ENCODE assay signal across 12 cellular contexts in the genomic region with DNA sequence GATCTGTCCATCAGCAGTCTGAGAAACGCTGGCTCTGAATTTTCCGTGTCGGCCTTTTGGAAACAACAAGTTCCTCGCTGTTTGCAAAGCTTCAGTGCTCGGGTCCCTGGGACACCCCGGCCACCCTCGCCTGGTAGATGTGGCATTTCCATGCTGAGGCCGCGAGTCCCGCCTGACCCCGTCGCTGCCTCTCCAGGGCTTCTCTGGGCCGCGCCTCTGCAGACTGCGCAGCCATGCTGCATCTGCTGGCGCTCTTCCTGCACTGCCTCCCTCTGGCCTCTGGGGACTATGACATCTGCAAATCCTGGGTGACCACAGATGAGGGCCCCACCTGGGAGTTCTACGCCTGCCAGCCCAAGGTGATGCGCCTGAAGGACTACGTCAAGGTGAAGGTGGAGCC. TPM values are rescaled to one million over a fixed set of nuclear protein-coding genes. Genes with fewer than 3 reads are reported as not detected.
A peak's percentile ranks its signal among the peaks of the same experiment; 100 is the strongest.
DNase-seq lines count a peak whose midpoint lies in the region; ATAC-seq and TF ChIP-seq lines count a peak whose summit lies in the region.
"Had no signal": no experiment of that assay in that cellular context is flagged by ENCODE, and none has a peak within 500 bp of the region (broad histone marks: within the 10 kb centered on the region; RNA-seq: fewer than 3 reads in every experiment).

No MANE protein-coding gene starts in this region.

- H3K27me3 Mint-ChIP-seq in activated CD4-positive, alpha-beta memory T cell treated with anti-CD3 and anti-CD28 coated beads for 36 hours, result peaks cover 50% of the 10 kb centered on the region

- H3K4me3 ChIP-seq in kidney epithelial cell (ENCODE audit: low read depth, low read length) (no peak overlapping the region), GM23248 (no peak overlapping the region)
- H3K4me3 ChIP-seq: MG63, Peyer's patch had no signal

- intact Hi-C loops in activated CD4-positive, alpha-beta memory T cell treated with anti-CD3 and anti-CD28 coated beads for 36 hours (cut with micrococcal nuclease), result loop anchor here (1.0 kb wide), 1 partner anchor 404 kb away; no protein-coding TSS in a partner anchor

- H3K27me3 ChIP-seq in kidney epithelial cell (ENCODE audit: control insufficient read depth, insufficient read depth, low read length), result peaks cover 83% of the 10 kb centered on the region
- peaks cover 39% of the 10 kb centered on the region for H3K27me3 ChIP-seq in GM23248 (replicated peaks; ENCODE audit: insufficient read depth)

- no peaks in the 10 kb centered on the region for H3K9me3 Mint-ChIP-seq in activated CD4-positive, alpha-beta memory T cell treated with anti-CD3 and anti-CD28 coated beads for 36 hours

- no peak for ATAC-seq in HG02642 (IDR thresholded peaks at IDR 0.05; ENCODE audit: poor library complexity, unreplicated experiment)
- no peak for ATAC-seq in GM21737 (IDR thresholded peaks at IDR 0.05; ENCODE audit: unreplicated experiment)

- no peaks in the 10 kb centered on the region for H3F3A ChIP-seq in GM23248 (ENCODE audit: insufficient read depth)

- POLR2A ChIA-PET in activated CD4-positive, alpha-beta memory T cell treated with anti-CD3 and anti-CD28 coated beads for 36 hours (lab: Charles Lee), result no interaction called here

- H3K9ac ChIP-seq in GM23248, result no peak overlapping the region

- H2AFZ ChIP-seq in GM23248, result no peak overlapping the region

- H3K4me1 ChIP-seq in GM23248 (ENCODE audit: insufficient read depth), result no peaks in the 10 kb centered on the region

- H3K9me3 ChIP-seq in GM23248 (ENCODE audit: low read depth), result no peaks in the 10 kb centered on the region
- H3K9me3 ChIP-seq: MG63, Peyer's patch had no signal

- TF ChIP-seq CTCF in GM12874 (IDR thresholded peaks at IDR 0.05; ENCODE audit: insufficient read depth, low read depth, low read length) (peak; percentile 29; the same call in 1 of the 2 replicates), kidney epithelial cell (IDR thresholded peaks at IDR 0.05; ENCODE audit: insufficient read depth, low read length, poor library complexity, severe bottlenecking) (peak; percentile 35)

- CTCF ChIA-PET in activated CD4-positive, alpha-beta memory T cell treated with anti-CD3 and anti-CD28 coated beads for 36 hours (lab: Charles Lee), result interaction anchor here (1.1 to 8.7 kb wide), 8 partner anchors 9 to 408 kb away, joined by 3 to 179 read pairs (median 10); no protein-coding TSS in a partner anchor

- H3K36me3 Mint-ChIP-seq in activated CD4-positive, alpha-beta memory T cell treated with anti-CD3 and anti-CD28 coated beads for 36 hours, result no peaks in the 10 kb centered on the region

- H3K4me3 Mint-ChIP-seq in activated CD4-positive, alpha-beta memory T cell treated with anti-CD3 and anti-CD28 coated beads for 36 hours, result no peak overlapping the region

- no peaks in the 10 kb centered on the region for H4K20me1 ChIP-seq in GM23248 (ENCODE audit: insufficient read depth)

- no peak overlapping the region for H3K4me2 ChIP-seq in GM23248 (ENCODE audit: unreplicated experiment)

- WGBS in GM23248 (ENCODE audit: low coverage in 1 of 2, low lambda C conversion rate in 2 of 2, missing lambda C conversion rate in 2 of 2), 2 experiments, result 91 to 92% methylated on average over 18 to 19 of the region's 19 CpGs

- no peak overlapping the region for H3K27ac ChIP-seq in GM23248
- H3K27ac ChIP-seq: Peyer's patch had no signal

- H3K27ac Mint-ChIP-seq in activated CD4-positive, alpha-beta memory T cell treated with anti-CD3 and anti-CD28 coated beads for 36 hours, result no peak overlapping the region

- H3K9me2 ChIP-seq in GM23248 (ENCODE audit: insufficient read depth), result no peaks in the 10 kb centered on the region

- DNase-seq in CD1c-positive myeloid dendritic cell (ENCODE audit: extremely low spot score) (peak; percentile 7), kidney epithelial cell (ENCODE audit: low read depth) (no peak), AG08396 (ENCODE audit: low spot score) (no peak), GM23248 (no peak)
- DNase-seq in activated CD4-positive, alpha-beta memory T cell treated with anti-CD3 and anti-CD28 coated beads for 36 hours, result peak; percentile 45
- DNase-seq: activated CD8-positive, alpha-beta memory T cell treated with anti-CD3 and anti-CD28 coated beads for 24 hours; MG63; nucleus accumbens; Peyer's patch had no signal

- in situ Hi-C loops in GM23248 (cut with MboI), result no loop called here

- peaks cover 7% of the 10 kb centered on the region for H3K4me1 Mint-ChIP-seq in activated CD4-positive, alpha-beta memory T cell treated with anti-CD3 and anti-CD28 coated beads for 36 hours (ENCODE audit: low read depth)

- H3K36me3 ChIP-seq in kidney epithelial cell (ENCODE audit: control insufficient read depth, insufficient read depth, low read length), result no peaks in the 10 kb centered on the region
- no peaks in the 10 kb centered on the region for H3K36me3 ChIP-seq in GM23248 (ENCODE audit: low read depth)
- H3K36me3 ChIP-seq: MG63, Peyer's patch had no signal

- H3K79me2 ChIP-seq in GM23248 (ENCODE audit: insufficient read depth), result no peaks in the 10 kb centered on the region

RNA-seq across cellular contexts. Expression of a gene that starts 4.7 kb away (rescaled TPM):
- total RNA-seq in activated CD4-positive, alpha-beta memory T cell treated with anti-CD3 and anti-CD28 coated beads for 36 hours, result 1 to 10 TPM in 1 of 2 experiments, under 1 TPM in 1; 0.77 to 1.4 TPM
- total RNA-seq in kidney epithelial cell, result 0.42 and 0.89 TPM in 2 replicates
- total RNA-seq in GM23248 (2014; rRNA removed; shearing (Covaris generic)), result 1.5 and 2.5 TPM in 2 replicates
- polyA plus RNA-seq in GM23248 (2016; fragmentation: Nextera tagmentation; extraction: Ambion mirVana), result 0.11 and 0.13 TPM in 2 replicates

Comparison
In these comparisons a context has a peak if more than half of its experiments do, and no peak if none do; other contexts are left out.
1. DNase-seq: peak in CD1c-positive myeloid dendritic cell (single experiment) and activated CD4-positive, alpha-beta memory T cell treated with anti-CD3 and anti-CD28 coated beads for 36 hours (single experiment); none in kidney epithelial cell (single experiment), AG08396 (single experiment) and GM23248 (single experiment).